ENCODE assay signal across 8 cellular contexts in genomic region chr2:175004730-175004979, GRCh38. TPM values are rescaled to one million over a fixed set of nuclear protein-coding genes. Genes with fewer than 3 reads are reported as not detected.
A peak's percentile ranks its signal among the peaks of the same experiment; 100 is the strongest.
DNase-seq lines count a peak whose midpoint lies in the region; ATAC-seq lines count a peak whose summit lies in the region.

No MANE protein-coding gene starts in this region.

- H3K27ac Mint-ChIP-seq in CD4-positive, CD25-positive, alpha-beta regulatory T cell = no peak overlapping the region
- no peak overlapping the region for H3K27ac Mint-ChIP-seq in effector memory CD8-positive, alpha-beta T cell
- peak overlapping the region in 1 of 10 donors; percentile 22 for H3K27ac Mint-ChIP-seq in naive thymus-derived CD8-positive, alpha-beta T cell

- peaks cover 42% of the 10 kb centered on the region for H3K27me3 ChIP-seq in CD4-positive, CD25-positive, alpha-beta regulatory T cell (ENCODE audit: control insufficient read depth, insufficient read depth, low read length)

- H3K4me3 ChIP-seq in CD4-positive, CD25-positive, alpha-beta regulatory T cell (ENCODE audit: low read depth, low read length) = no peak overlapping the region

- H3K27ac ChIP-seq in CD4-positive, CD25-positive, alpha-beta regulatory T cell (ENCODE audit: insufficient read depth, low read length, poor library complexity, severe bottlenecking) = no peak overlapping the region

- no peak for DNase-seq in CD4-positive, CD25-positive, alpha-beta regulatory T cell
- peak; percentile 55 for DNase-seq in NCI-H526 treated with DMSO at 0.1 percent for 48 hours (lab: John Stamatoyannopoulos, UW)
- DNase-seq in effector memory CD8-positive, alpha-beta T cell = no peak
- peak in 2 of 10 donors; percentile 2 to 7 for DNase-seq in naive thymus-derived CD8-positive, alpha-beta T cell
- no peak for DNase-seq in middle frontal gyrus (ENCODE audit: extremely low spot score, low spot score)
- no peak for DNase-seq in superior temporal gyrus (ENCODE audit: extremely low spot score)
- DNase-seq in NCI-H774 (lab: John Stamatoyannopoulos, UW) = no peak

- H3K9me3 Mint-ChIP-seq in CD4-positive, CD25-positive, alpha-beta regulatory T cell = no peaks in the 10 kb centered on the region
- no peaks in the 10 kb centered on the region for H3K9me3 Mint-ChIP-seq in effector memory CD8-positive, alpha-beta T cell
- H3K9me3 Mint-ChIP-seq in naive thymus-derived CD8-positive, alpha-beta T cell = no peaks in the 10 kb centered on the region

- POLR2A ChIA-PET in naive thymus-derived CD8-positive, alpha-beta T cell (lab: Charles Lee) = interaction anchor here (1.6 kb wide), 1 partner anchor 233 kb away, joined by 3 read pairs; no protein-coding TSS in a partner anchor

- ATAC-seq in CD4-positive, CD25-positive, alpha-beta regulatory T cell (ENCODE audit: low read depth in 2 of 2) = peak in 1 of 2 donors; percentile 15
- ATAC-seq in GM21528 (IDR thresholded peaks at IDR 0.05; ENCODE audit: low FRiP score, unreplicated experiment) = peak; percentile 34
- ATAC-seq in effector memory CD8-positive, alpha-beta T cell (replicated peaks) = no peak
- ATAC-seq in naive thymus-derived CD8-positive, alpha-beta T cell = no peak

- H3K4me3 Mint-ChIP-seq in CD4-positive, CD25-positive, alpha-beta regulatory T cell = peak overlapping the region; percentile 72 to 91 (median 84)
- peak overlapping the region; percentile 75 to 76 for H3K4me3 Mint-ChIP-seq in effector memory CD8-positive, alpha-beta T cell
- peak overlapping the region; percentile 71 to 89 (median 86) for H3K4me3 Mint-ChIP-seq in naive thymus-derived CD8-positive, alpha-beta T cell

- no peaks in the 10 kb centered on the region for H3K36me3 Mint-ChIP-seq in CD4-positive, CD25-positive, alpha-beta regulatory T cell
- no peaks in the 10 kb centered on the region for H3K36me3 Mint-ChIP-seq in effector memory CD8-positive, alpha-beta T cell (ENCODE audit: insufficient read depth)
- no peaks in the 10 kb centered on the region for H3K36me3 Mint-ChIP-seq in naive thymus-derived CD8-positive, alpha-beta T cell

- H3K4me1 Mint-ChIP-seq in CD4-positive, CD25-positive, alpha-beta regulatory T cell = peaks cover 0 to 15% (median 0%) of the 10 kb centered on the region in 4 donors
- no peaks in the 10 kb centered on the region for H3K4me1 Mint-ChIP-seq in effector memory CD8-positive, alpha-beta T cell (ENCODE audit: low read depth in 2 of 2)
- H3K4me1 Mint-ChIP-seq in naive thymus-derived CD8-positive, alpha-beta T cell = peaks cover 0 to 10% (median 8%) of the 10 kb centered on the region in 4 donors

- H3K9me3 ChIP-seq in CD4-positive, CD25-positive, alpha-beta regulatory T cell (ENCODE audit: control insufficient read depth in 2 of 2, low read length in 2 of 2) = no peaks in the 10 kb centered on the region

- H3K36me3 ChIP-seq in CD4-positive, CD25-positive, alpha-beta regulatory T cell (ENCODE audit: control insufficient read depth, insufficient read depth, low read length) = no peaks in the 10 kb centered on the region

- peaks cover 77% of the 10 kb centered on the region for H3K27me3 Mint-ChIP-seq in CD4-positive, CD25-positive, alpha-beta regulatory T cell
- peaks cover 26 to 50% of the 10 kb centered on the region in 2 donors for H3K27me3 Mint-ChIP-seq in effector memory CD8-positive, alpha-beta T cell
- peaks cover 32 to 62% (median 56%) of the 10 kb centered on the region in 5 donors for H3K27me3 Mint-ChIP-seq in naive thymus-derived CD8-positive, alpha-beta T cell

- peaks cover 9% of the 10 kb centered on the region for H3K4me1 ChIP-seq in CD4-positive, CD25-positive, alpha-beta regulatory T cell (ENCODE audit: control insufficient read depth, insufficient read depth, low read length, poor library complexity, severe bottlenecking)

RNA-seq across cellular contexts. Expression of gene CHN1, which starts 0.5 kb away (rescaled TPM):
- 10.7 TPM for total RNA-seq in CD4-positive, CD25-positive, alpha-beta regulatory T cell
- 10 to 100 TPM in 3 of 4 donors, 1 to 10 TPM in 1; 6.6 to 17.9 (median 13.2) TPM for polyA plus RNA-seq in CD4-positive, CD25-positive, alpha-beta regulatory T cell
- 1 to 10 TPM; 1.8 to 1.9 TPM for total RNA-seq in naive thymus-derived CD8-positive, alpha-beta T cell
- polyA plus RNA-seq in naive thymus-derived CD8-positive, alpha-beta T cell = 1 to 10 TPM in 1 of 3 donors, under 1 TPM in 2; 0.58 to 2.2 (median 0.74) TPM
